In genomic region chr11:849951-850776, GRCh38 we compare ENCODE assay signal across 2 cellular contexts.
TF ChIP-seq lines count a peak whose summit lies in the region.

No MANE protein-coding gene starts in this region.

TF ChIP-seq in SK-N-SH treated with all-trans-retinoic acid at 6 μM for 48 hours, 23 proteins besides CTCF, POLR2A, EP300 and RAD21 (continued from another document):
- TF ChIP-seq ZFP3 (CRISPR knock-in tag; IDR thresholded peaks at IDR 0.05) = no peak
- TF ChIP-seq TSHZ2 (CRISPR knock-in tag; IDR thresholded peaks at IDR 0.05) = no peak
- no peak for TF ChIP-seq RARB (CRISPR knock-in tag; IDR thresholded peaks at IDR 0.05)

TF ChIP-seq in WTC11, 78 proteins besides CTCF, POLR2A, EP300 and RAD21 (continued from another document):
- TF ChIP-seq E2F5 (CRISPR knock-in tag; IDR thresholded peaks at IDR 0.05) = peak; percentile 7; the same call in 1 of the 2 replicates
